Comparison of ENCODE assay signal across 14 cellular contexts in the genomic region with DNA sequence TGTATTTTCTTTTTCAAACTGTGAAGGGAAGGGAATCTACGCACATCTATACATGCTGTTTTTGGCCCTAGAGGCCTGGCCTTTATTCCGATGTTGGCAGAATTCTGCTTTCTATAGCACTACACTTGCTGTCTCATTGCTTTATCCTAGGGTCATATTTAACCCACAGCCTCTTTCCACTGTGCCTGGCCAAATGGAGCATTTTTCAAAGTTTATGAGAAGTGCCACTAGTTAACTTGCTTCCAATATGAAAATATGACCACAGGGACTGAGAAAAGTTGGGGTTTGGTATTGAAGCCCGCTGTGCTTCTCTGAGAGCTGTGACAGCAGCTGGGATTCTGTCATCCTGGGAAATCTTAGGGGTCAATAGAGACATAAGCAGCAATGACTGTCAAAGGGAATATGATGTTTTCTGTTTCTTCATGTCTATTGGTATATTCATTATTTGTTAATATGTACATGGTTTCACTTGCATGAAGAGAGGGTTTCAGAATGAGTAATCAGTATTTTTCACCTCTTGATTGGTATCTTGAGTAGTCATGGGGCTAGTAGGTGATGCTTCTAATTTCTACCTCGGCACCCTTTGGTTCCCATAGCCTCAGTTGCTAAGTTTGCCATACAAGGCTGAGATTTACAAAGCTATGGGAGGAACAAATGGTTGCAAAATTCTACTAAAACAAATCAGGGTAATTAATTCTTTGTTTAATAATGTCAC.
DNase-seq lines count a peak whose midpoint lies in the region; ATAC-seq, FAIRE-seq and TF ChIP-seq lines count a peak whose summit lies in the region.
"Had no signal": no experiment of that assay in that cellular context is flagged by ENCODE, and none has a peak within 500 bp of the region (broad histone marks: within the 10 kb centered on the region; RNA-seq: fewer than 3 reads in every experiment).

No MANE protein-coding gene starts in this region.

- ATAC-seq in GM21825 (IDR thresholded peaks at IDR 0.05; ENCODE audit: unreplicated experiment) (peak; percentile 97), HG03139 (IDR thresholded peaks at IDR 0.05; ENCODE audit: unreplicated experiment) (peak; percentile 99)
- ATAC-seq in activated CD8-positive, alpha-beta T cell treated with anti-CD3 and anti-CD28 coated beads, Interleukin-2, amount 10 ng/mL, durations not matched to agents 7 days and 5 days = no peak
- ATAC-seq: effector memory CD8-positive, alpha-beta T cell; heart right ventricle; stimulated activated memory B cell treated with anti-CD40 and anti-IgM and Interleukin-4, amounts not matched to agents 10 μg/mL and 1 μg/mL and 100 μg/mL, for 72 hours had no signal

- POLR2A ChIA-PET in activated CD8-positive, alpha-beta T cell treated with anti-CD3 and anti-CD28 coated beads, Interleukin-2, amount 10 ng/mL, durations not matched to agents 7 days and 5 days (lab: Charles Lee) = no interaction called here

- no peak overlapping the region for H3K4me3 Mint-ChIP-seq in activated CD8-positive, alpha-beta T cell treated with anti-CD3 and anti-CD28 coated beads, Interleukin-2, amount 10 ng/mL, durations not matched to agents 7 days and 5 days
- H3K4me3 Mint-ChIP-seq: effector memory CD8-positive, alpha-beta T cell; stimulated activated memory B cell treated with anti-CD40 and anti-IgM and Interleukin-4, amounts not matched to agents 10 μg/mL and 1 μg/mL and 100 μg/mL, for 72 hours had no signal

- no peak overlapping the region for H3K4me3 ChIP-seq in GM12864 (ENCODE audit: low read depth, low read length)
- H3K4me3 ChIP-seq: heart right ventricle had no signal

- DNase-seq in GM12864 (ENCODE audit: low read depth) (peak; percentile 35), GM19239 (ENCODE audit: insufficient read length, low spot score) (peak; percentile 21), NCI-H2107 (lab: John Stamatoyannopoulos, UW) (no peak), dedifferentiated amniotic fluid mesenchymal stem cell (ENCODE audit: extremely low spot score) (no peak), A172 (ENCODE audit: low spot score) (no peak)
- DNase-seq in activated CD8-positive, alpha-beta T cell treated with anti-CD3 and anti-CD28 coated beads, Interleukin-2, amount 10 ng/mL, durations not matched to agents 7 days and 5 days = no peak
- DNase-seq: activated T-cell treated with anti-CD3 and anti-CD28 coated beads, Interleukin-2, amount 50 U/mL, for 1 hour; effector memory CD8-positive, alpha-beta T cell; heart right ventricle; Right ventricle myocardium superior had no signal

- no peaks in the 10 kb centered on the region for H3K36me3 Mint-ChIP-seq in activated CD8-positive, alpha-beta T cell treated with anti-CD3 and anti-CD28 coated beads, Interleukin-2, amount 10 ng/mL, durations not matched to agents 7 days and 5 days (ENCODE audit: low read depth)
- H3K36me3 Mint-ChIP-seq: stimulated activated memory B cell treated with anti-CD40 and anti-IgM and Interleukin-4, amounts not matched to agents 10 μg/mL and 1 μg/mL and 100 μg/mL, for 72 hours had no signal

- no peak overlapping the region for H3K27ac Mint-ChIP-seq in activated CD8-positive, alpha-beta T cell treated with anti-CD3 and anti-CD28 coated beads, Interleukin-2, amount 10 ng/mL, durations not matched to agents 7 days and 5 days
- H3K27ac Mint-ChIP-seq: effector memory CD8-positive, alpha-beta T cell; stimulated activated memory B cell treated with anti-CD40 and anti-IgM and Interleukin-4, amounts not matched to agents 10 μg/mL and 1 μg/mL and 100 μg/mL, for 72 hours had no signal

- peaks cover 3% of the 10 kb centered on the region for H3K9me3 Mint-ChIP-seq in activated CD8-positive, alpha-beta T cell treated with anti-CD3 and anti-CD28 coated beads, Interleukin-2, amount 10 ng/mL, durations not matched to agents 7 days and 5 days (ENCODE audit: insufficient read depth)
- H3K9me3 Mint-ChIP-seq: stimulated activated memory B cell treated with anti-CD40 and anti-IgM and Interleukin-4, amounts not matched to agents 10 μg/mL and 1 μg/mL and 100 μg/mL, for 72 hours had no signal

- TF ChIP-seq CTCF in GM12864 (IDR thresholded peaks at IDR 0.05; ENCODE audit: low read depth, low read length, missing control alignments) = no peak

- H3K4me1 Mint-ChIP-seq in activated CD8-positive, alpha-beta T cell treated with anti-CD3 and anti-CD28 coated beads, Interleukin-2, amount 10 ng/mL, durations not matched to agents 7 days and 5 days (ENCODE audit: low read depth) = no peaks in the 10 kb centered on the region
- H3K4me1 Mint-ChIP-seq: stimulated activated memory B cell treated with anti-CD40 and anti-IgM and Interleukin-4, amounts not matched to agents 10 μg/mL and 1 μg/mL and 100 μg/mL, for 72 hours had no signal

- CTCF ChIA-PET in activated CD8-positive, alpha-beta T cell treated with anti-CD3 and anti-CD28 coated beads, Interleukin-2, amount 10 ng/mL, durations not matched to agents 7 days and 5 days (lab: Charles Lee) = no interaction called here

- FAIRE-seq in GM19239 (lab: Jason Lieb, UNC) = peak; percentile 76
- FAIRE-seq: H1 had no signal

- no peaks in the 10 kb centered on the region for H3K27me3 Mint-ChIP-seq in activated CD8-positive, alpha-beta T cell treated with anti-CD3 and anti-CD28 coated beads, Interleukin-2, amount 10 ng/mL, durations not matched to agents 7 days and 5 days (ENCODE audit: low read depth)
- H3K27me3 Mint-ChIP-seq: effector memory CD8-positive, alpha-beta T cell; stimulated activated memory B cell treated with anti-CD40 and anti-IgM and Interleukin-4, amounts not matched to agents 10 μg/mL and 1 μg/mL and 100 μg/mL, for 72 hours had no signal

Comparison
In these comparisons a context has a peak if more than half of its experiments do, and no peak if none do; other contexts are left out.
1. DNase-seq: peak in GM12864 (single experiment) and GM19239 (single experiment); none in NCI-H2107 (single experiment), activated CD8-positive, alpha-beta T cell treated with anti-CD3 and anti-CD28 coated beads, Interleukin-2, amount 10 ng/mL, durations not matched to agents 7 days and 5 days (single experiment), dedifferentiated amniotic fluid mesenchymal stem cell (single experiment) and A172 (single experiment).